In genomic region chr10:10727812-10728211, GRCh38 we compare ENCODE assay signal across 20 cellular contexts.
"Had no signal": no experiment of that assay in that cellular context is flagged by ENCODE, and none has a peak within 500 bp of the region (broad histone marks: within the 10 kb centered on the region; RNA-seq: fewer than 3 reads in every experiment).

No MANE protein-coding gene starts in this region.

- H3K36me3 ChIP-seq: cardiac muscle cell, SJSA1 had no signal

- H3K4me3 ChIP-seq: cardiac muscle cell, SJSA1 had no signal

- DNase-seq: activated CD4-positive, alpha-beta T cell treated with anti-CD3 and anti-CD28 coated beads, Interleukin-2, amount 10 ng/mL, durations not matched to agents 24 days and 14 days; activated CD4-positive, alpha-beta T cell treated with anti-CD3 and anti-CD28 coated beads, Interleukin-2, amount 50 U/mL, for 4 hours; activated effector memory CD4-positive, alpha-beta T cell treated with anti-CD3 and anti-CD28 coated beads, Interleukin-2, amount 50 U/mL, for 16 hours; activated naive CD4-positive, alpha-beta T cell treated with anti-CD3 and anti-CD28 coated beads, Interleukin-2, amount 50 U/mL, for 16 hours; activated naive CD8-positive, alpha-beta T cell treated with anti-CD3 and anti-CD28 coated beads for 36 hours; activated T-cell treated with anti-CD3 and anti-CD28 coated beads, Interleukin-2, amount 50 U/mL, for 1 hour; activated T-cell treated with anti-CD3 and anti-CD28 coated beads, Interleukin-2, amount 50 U/mL, for 72 hours; amniotic stem cell; aorta; NCI-H1048; NCI-H1436; NCI-H1694; NCI-H524 treated with DMSO at 0.1 percent for 48 hours; SHP77 treated with DMSO at 0.1 percent for 48 hours had no signal

- H3K9me3 ChIP-seq: SJSA1, SK-N-SH had no signal

- ATAC-seq: activated CD8-positive, alpha-beta T cell treated with anti-CD3 and anti-CD28 coated beads for 36 hours; activated T-cell treated with anti-CD3 and anti-CD28 coated beads, Interleukin-2, amount 50 U/mL, for 72 hours; activated T-helper 17 cell treated with anti-CD3 and anti-CD28 coated beads, Interleukin-2, amount 50 U/mL, for 72 hours had no signal

- H3K27me3 ChIP-seq: cardiac muscle cell, SJSA1 had no signal

- H3K27ac ChIP-seq: cardiac muscle cell, KMS-11, SJSA1 had no signal
